ENCODE assay signal across 14 cellular contexts in genomic region chr3:46936733-46937250, GRCh38. TPM values are rescaled to one million over a fixed set of nuclear protein-coding genes. Genes with fewer than 3 reads are reported as not detected.
DNase-seq lines count a peak whose midpoint lies in the region; ATAC-seq, FAIRE-seq and TF ChIP-seq lines count a peak whose summit lies in the region.
"Had no signal": no experiment of that assay in that cellular context is flagged by ENCODE, and none has a peak within 500 bp of the region (broad histone marks: within the 10 kb centered on the region; RNA-seq: fewer than 3 reads in every experiment).

No MANE protein-coding gene starts in this region.

- H2AFZ ChIP-seq in HCT116 (ENCODE audit: low read depth, low read length, poor library complexity, severe bottlenecking) = no peak overlapping the region
- H2AFZ ChIP-seq in endothelial cell of umbilical vein (ENCODE audit: low read depth, low read length) = no peak overlapping the region
- H2AFZ ChIP-seq in osteoblast (ENCODE audit: low read length) = no peak overlapping the region

- H3K4me2 ChIP-seq in HCT116 (ENCODE audit: low read length) (peak overlapping the region; percentile 56), endothelial cell of umbilical vein (ENCODE audit: insufficient read depth, low read length) (no peak overlapping the region), osteoblast (ENCODE audit: insufficient read depth, low read length) (peak overlapping the region; percentile 30)

- H3K36me3 ChIP-seq in HCT116 (ENCODE audit: control insufficient read depth in 1 of 2, insufficient read depth in 2 of 2, low read length in 2 of 2) = peaks cover 8 to 22% of the 10 kb centered on the region in 2 experiments; a peak in 2 of 4 replicates
- peaks cover 0 to 17% of the 10 kb centered on the region in 2 experiments for H3K36me3 ChIP-seq in endothelial cell of umbilical vein (ENCODE audit: control insufficient read depth in 2 of 2, extremely low read depth in 1 of 2, insufficient read depth in 2 of 2, low read length in 2 of 2)
- H3K36me3 ChIP-seq in osteoblast (ENCODE audit: insufficient read depth, low read length) = peaks cover 26% of the 10 kb centered on the region

- H3K79me2 ChIP-seq in HCT116 (ENCODE audit: insufficient read depth, low read length) (peaks cover 96% of the 10 kb centered on the region), endothelial cell of umbilical vein (ENCODE audit: control insufficient read depth, insufficient read depth, low read length) (peaks cover 65% of the 10 kb centered on the region), osteoblast (ENCODE audit: insufficient read depth, low read length) (peaks cover 76% of the 10 kb centered on the region)

- H4K20me1 ChIP-seq in HCT116 (ENCODE audit: insufficient read depth) (peaks cover 7% of the 10 kb centered on the region; the same call in 1 of the 2 replicates), endothelial cell of umbilical vein (replicated peaks; ENCODE audit: control insufficient read depth, extremely low read depth, insufficient read depth, low read length) (no peaks in the 10 kb centered on the region), osteoblast (ENCODE audit: insufficient read depth, low read length) (peaks cover 29% of the 10 kb centered on the region)

- H3K4me1 ChIP-seq in HCT116 (ENCODE audit: control insufficient read depth in 1 of 2, insufficient read depth in 2 of 2, low read length in 2 of 2) = peaks cover 45 to 64% of the 10 kb centered on the region in 2 experiments
- peaks cover 47% of the 10 kb centered on the region for H3K4me1 ChIP-seq in endothelial cell of umbilical vein (ENCODE audit: control insufficient read depth, extremely low read depth, insufficient read depth, low read length)
- H3K4me1 ChIP-seq in osteoblast (ENCODE audit: insufficient read depth, low read length) = peaks cover 42% of the 10 kb centered on the region

- FAIRE-seq in endothelial cell of umbilical vein (lab: Jason Lieb, UNC) = no peak

- RAD21 ChIA-PET in HCT116 (lab: Charles Lee; ENCODE audit: low non-redundant PET in 1 of 2, low total read pairs in 2 of 2, uncharacterized antibody in 2 of 2, unreplicated experiment in 2 of 2) = no interaction called here

- intact Hi-C loops in HCT116 (cut with micrococcal nuclease) (loop anchor here (5.0 kb wide), 1 partner anchor 41 kb away; the partner anchor contains the start of genes CCDC12 and NBEAL2), endothelial cell of umbilical vein (cut with micrococcal nuclease) (no loop called here)

- DNase-seq in AG08396 (ENCODE audit: low spot score) (peak; percentile 45), HCT116 (ENCODE audit: low read depth, low spot score) (no peak), endothelial cell of umbilical vein (ENCODE audit: low read depth, low spot score) (no peak), osteoblast (ENCODE audit: insufficient read length, low spot score, missing footprints) (no peak), HK-2 (ENCODE audit: unreplicated experiment) (no peak), NCI-H446 (lab: John Stamatoyannopoulos, UW) (no peak)
- DNase-seq: dermis blood vessel endothelial cell; DMS53; H7; NCI-H187; retina; stimulated activated naive CD4-positive, alpha-beta T cell had no signal

- no peaks in the 10 kb centered on the region for H3K9me2 ChIP-seq in HCT116 (ENCODE audit: insufficient read depth)

- ATAC-seq in HCT116 (no peak), HG03095 (IDR thresholded peaks at IDR 0.05; ENCODE audit: unreplicated experiment) (no peak), HG03280 (IDR thresholded peaks at IDR 0.05; ENCODE audit: unreplicated experiment) (no peak)

- no peaks in the 10 kb centered on the region for H3K27me3 ChIP-seq in HCT116 (ENCODE audit: insufficient read depth, low read length)
- no peaks in the 10 kb centered on the region for H3K27me3 ChIP-seq in endothelial cell of umbilical vein (ENCODE audit: control insufficient read depth in 2 of 2, insufficient read depth in 2 of 2, low read length in 2 of 2)
- H3K27me3 ChIP-seq in osteoblast (ENCODE audit: insufficient read depth, low read length) = no peaks in the 10 kb centered on the region

- CTCF ChIA-PET in HCT116 (lab: Charles Lee) (interaction anchor here (1.1 to 3.5 kb wide), 4 partner anchors 11 to 39 kb away, joined by 4 to 16 read pairs (median 6); partner anchors contain the start of gene CCDC12), endothelial cell of umbilical vein (lab: Charles Lee) (interaction anchor here (0.7 to 2.5 kb wide), 8 partner anchors 8 to 43 kb away, joined by 4 to 37 read pairs (median 12); partner anchors contain the start of gene NBEAL2)

- H3K9me3 ChIP-seq in HCT116 (ENCODE audit: control insufficient read depth in 1 of 2, insufficient read depth in 1 of 2, low read depth in 1 of 2, low read length in 2 of 2) (no peaks in the 10 kb centered on the region), endothelial cell of umbilical vein (replicated peaks; ENCODE audit: control insufficient read depth, insufficient read depth, low read length) (no peaks in the 10 kb centered on the region), osteoblast (ENCODE audit: low read depth, low read length) (no peaks in the 10 kb centered on the region)

- H3K27ac ChIP-seq in HCT116 (ENCODE audit: low read depth, low read length) = peak overlapping the region; percentile 53; the same call in 1 of the 2 replicates
- peak overlapping the region; percentile 41 for H3K27ac ChIP-seq in endothelial cell of umbilical vein (ENCODE audit: insufficient read depth, low read depth, low read length)
- peak overlapping the region; percentile 69 for H3K27ac ChIP-seq in osteoblast (ENCODE audit: low read depth, low read length)

- dilution Hi-C loops in endothelial cell of umbilical vein (cut with MboI; ENCODE audit: extremely low pct_ligation_motif_present, low sequenced_read_pairs) = no loop called here

- no peaks in the 10 kb centered on the region for H3K9me1 ChIP-seq in endothelial cell of umbilical vein (replicated peaks; ENCODE audit: control insufficient read depth, extremely low read depth, insufficient read depth, low read length)

- POLR2A ChIA-PET in HCT116 (lab: Charles Lee) (no interaction called here), endothelial cell of umbilical vein (lab: Charles Lee) (no interaction called here)

- TF ChIP-seq POLR2A in HCT116 (IDR thresholded peaks at IDR 0.05; ENCODE audit: borderline replicate concordance, extremely low read depth, insufficient read depth, insufficient read length) (no peak), endothelial cell of umbilical vein (IDR thresholded peaks at IDR 0.05; ENCODE audit: low read depth, low read length) (no peak)

- no peak for TF ChIP-seq CTCF in HCT116 (IDR thresholded peaks at IDR 0.05 in 2 of 3, conservative IDR thresholded peaks at IDR 0.05 in 1 of 3; ENCODE audit: borderline replicate concordance in 1 of 3, insufficient read depth in 1 of 3, low read depth in 2 of 3, low read length in 2 of 3)
- no peak for TF ChIP-seq CTCF in endothelial cell of umbilical vein (IDR thresholded peaks at IDR 0.05; ENCODE audit: extremely low read depth in 1 of 2, insufficient read depth in 1 of 2, low read depth in 1 of 2, low read length in 2 of 2)
- TF ChIP-seq CTCF in osteoblast (IDR thresholded peaks at IDR 0.05; ENCODE audit: extremely low read depth, low read depth, low read length) = no peak

- H3K4me3 ChIP-seq in HCT116 (replicated peaks in 1 of 2; ENCODE audit: low read depth in 1 of 2, low read length in 2 of 2) (no peak overlapping the region), endothelial cell of umbilical vein (replicated peaks in 1 of 3; ENCODE audit: insufficient read depth in 1 of 3, low read depth in 1 of 3, low read length in 3 of 3) (no peak overlapping the region), osteoblast (ENCODE audit: insufficient read depth, low read length) (peak overlapping the region; percentile 23)

- no TSS peak for BruUV-seq in HCT116 (replicated peaks; lab: Mats Ljungman, UMichigan)
- no TSS peak for BruUV-seq in endothelial cell of umbilical vein (replicated peaks; lab: Mats Ljungman, UMichigan)

- H3K9ac ChIP-seq in HCT116 (ENCODE audit: low read length) (0 out of 2 replicates have a peak overlapping the region, but pooled peaks have one; percentile 41), endothelial cell of umbilical vein (replicated peaks; ENCODE audit: extremely low read depth, insufficient read depth, low read length) (no peak overlapping the region)

- TF ChIP-seq RAD21 in HCT116 (IDR thresholded peaks at IDR 0.05; ENCODE audit: low read depth) = no peak

RNA-seq across cellular contexts. Expression of gene CCDC12, which starts 39.8 kb away (rescaled TPM):
- total RNA-seq in HCT116 (2021; ENCODE audit: unreplicated experiment) = 46.5 TPM
- 53.5 and 55.3 TPM in 2 replicates for polyA plus RNA-seq in HCT116 (2012)
- 45.0 and 50.5 TPM in 2 replicates for total RNA-seq in endothelial cell of umbilical vein
- 31.2 and 35.1 TPM in 2 replicates for polyA plus RNA-seq in endothelial cell of umbilical vein
- polyA plus RNA-seq in endothelial cell of umbilical vein (2011; cell fraction: cytosol; rRNA removed) = 48.1 and 49.0 TPM in 2 replicates
- 58.5 and 62.2 TPM in 2 replicates for polyA plus RNA-seq in endothelial cell of umbilical vein (2011; cell fraction: nucleus; rRNA removed)
- polyA plus RNA-seq in endothelial cell of umbilical vein (2012) = 24.0 and 28.2 TPM in 2 replicates
- 64.5 and 73.4 TPM in 2 replicates for polyA minus RNA-seq in endothelial cell of umbilical vein
- 13.3 TPM for polyA minus RNA-seq in endothelial cell of umbilical vein (2011; cell fraction: cytosol; rRNA and poly(A)+ RNA removed)
- polyA minus RNA-seq in endothelial cell of umbilical vein (2011; cell fraction: nucleus; rRNA and poly(A)+ RNA removed) = 64.2 and 70.6 TPM in 2 replicates
- 17.4 and 20.6 TPM in 2 replicates for total RNA-seq in osteoblast

RNA-seq across cellular contexts. Expression of gene NBEAL2, which starts 42.7 kb away (rescaled TPM):
- 72.9 TPM for total RNA-seq in HCT116 (2021; ENCODE audit: unreplicated experiment)
- 55.2 and 61.9 TPM in 2 replicates for polyA plus RNA-seq in HCT116 (2012)
- 84.7 and 90.1 TPM in 2 replicates for total RNA-seq in endothelial cell of umbilical vein
- polyA plus RNA-seq in endothelial cell of umbilical vein = 48.0 and 51.9 TPM in 2 replicates
- polyA plus RNA-seq in endothelial cell of umbilical vein (2011; cell fraction: cytosol; rRNA removed) = 18.2 and 22.1 TPM in 2 replicates
- 329 and 436 TPM in 2 replicates for polyA plus RNA-seq in endothelial cell of umbilical vein (2011; cell fraction: nucleus; rRNA removed)
- polyA plus RNA-seq in endothelial cell of umbilical vein (2012) = 38.7 and 46.6 TPM in 2 replicates
- 38.0 and 60.8 TPM in 2 replicates for polyA minus RNA-seq in endothelial cell of umbilical vein
- polyA minus RNA-seq in endothelial cell of umbilical vein (2011; cell fraction: cytosol; rRNA and poly(A)+ RNA removed) = 8.8 TPM
- 67.7 and 92.5 TPM in 2 replicates for polyA minus RNA-seq in endothelial cell of umbilical vein (2011; cell fraction: nucleus; rRNA and poly(A)+ RNA removed)
- total RNA-seq in osteoblast = 2.1 and 4.3 TPM in 2 replicates

RNA-seq across cellular contexts. Expression of gene PTH1R, which starts 59.3 kb away (rescaled TPM):
- total RNA-seq in HCT116 (2021; ENCODE audit: unreplicated experiment) (0.32 TPM), endothelial cell of umbilical vein (0.46 and 0.65 TPM in 2 replicates), osteoblast (0.29 and 0.36 TPM in 2 replicates)
- polyA plus RNA-seq in HCT116 (2012) = 0.48 and 0.50 TPM in 2 replicates
- polyA plus RNA-seq in endothelial cell of umbilical vein = 0.08 TPM in 1 of 2 replicates, not detected in the other
- 0.14 and 0.25 TPM in 2 replicates for polyA plus RNA-seq in endothelial cell of umbilical vein (2011; cell fraction: cytosol; rRNA removed)
- 0.15 and 0.30 TPM in 2 replicates for polyA plus RNA-seq in endothelial cell of umbilical vein (2011; cell fraction: nucleus; rRNA removed)
- 0.17 TPM in 1 of 2 replicates, not detected in the other for polyA plus RNA-seq in endothelial cell of umbilical vein (2012)
- polyA minus RNA-seq in endothelial cell of umbilical vein = not detected in 2 replicates
- polyA minus RNA-seq in endothelial cell of umbilical vein (2011; cell fraction: cytosol; rRNA and poly(A)+ RNA removed) = not detected
- not detected in 2 replicates for polyA minus RNA-seq in endothelial cell of umbilical vein (2011; cell fraction: nucleus; rRNA and poly(A)+ RNA removed)

Comparison
In these comparisons a context has a peak if more than half of its experiments do, and no peak if none do; other contexts are left out.
1. RNA of gene NBEAL2, which starts 42.7 kb away (total RNA-seq): 84.7 to 90.1 TPM in endothelial cell of umbilical vein and 72.9 TPM in HCT116 (single experiment); 2.1 to 4.3 TPM in osteoblast; every median in the first group is over 10 times any median in the second.
2. Peak in every context shown above with its lines, with median percentiles within 50 percentile points of each other: H3K27ac ChIP-seq.